In genomic region chr16:8567355-8568230, GRCh38 we compare ENCODE assay signal across 1 cellular context.
A peak's percentile ranks its signal among the peaks of the same experiment; 100 is the strongest.
TF ChIP-seq lines count a peak whose summit lies in the region.

No MANE protein-coding gene starts in this region.

TF ChIP-seq in K562, 482 proteins besides CTCF, POLR2A, EP300 and RAD21 (continued from another document):
- TF ChIP-seq E2F5 (CRISPR knock-in tag; IDR thresholded peaks at IDR 0.05) (no peak), PTBP1 (IDR thresholded peaks at IDR 0.05; ENCODE audit: low read depth, low read length) (0 out of 2 replicates have a peak, but pooled peaks have one; percentile 15), ZNF280B (CRISPR knock-in tag; IDR thresholded peaks at IDR 0.05) (no peak), BRCA1 (IDR thresholded peaks at IDR 0.05) (no peak), BRCA1 (CRISPR knock-in tag; IDR thresholded peaks at IDR 0.05) (no peak), KLF6 (CRISPR knock-in tag; IDR thresholded peaks at IDR 0.05; ENCODE audit: borderline replicate concordance) (no peak), ZNF407 (IDR thresholded peaks at IDR 0.05; ENCODE audit: low read depth) (no peak), SAP30 (IDR thresholded peaks at IDR 0.05; ENCODE audit: borderline replicate concordance, insufficient read depth, low read depth, low read length, poor library complexity, severe bottlenecking) (no peak)
